In the genomic region with DNA sequence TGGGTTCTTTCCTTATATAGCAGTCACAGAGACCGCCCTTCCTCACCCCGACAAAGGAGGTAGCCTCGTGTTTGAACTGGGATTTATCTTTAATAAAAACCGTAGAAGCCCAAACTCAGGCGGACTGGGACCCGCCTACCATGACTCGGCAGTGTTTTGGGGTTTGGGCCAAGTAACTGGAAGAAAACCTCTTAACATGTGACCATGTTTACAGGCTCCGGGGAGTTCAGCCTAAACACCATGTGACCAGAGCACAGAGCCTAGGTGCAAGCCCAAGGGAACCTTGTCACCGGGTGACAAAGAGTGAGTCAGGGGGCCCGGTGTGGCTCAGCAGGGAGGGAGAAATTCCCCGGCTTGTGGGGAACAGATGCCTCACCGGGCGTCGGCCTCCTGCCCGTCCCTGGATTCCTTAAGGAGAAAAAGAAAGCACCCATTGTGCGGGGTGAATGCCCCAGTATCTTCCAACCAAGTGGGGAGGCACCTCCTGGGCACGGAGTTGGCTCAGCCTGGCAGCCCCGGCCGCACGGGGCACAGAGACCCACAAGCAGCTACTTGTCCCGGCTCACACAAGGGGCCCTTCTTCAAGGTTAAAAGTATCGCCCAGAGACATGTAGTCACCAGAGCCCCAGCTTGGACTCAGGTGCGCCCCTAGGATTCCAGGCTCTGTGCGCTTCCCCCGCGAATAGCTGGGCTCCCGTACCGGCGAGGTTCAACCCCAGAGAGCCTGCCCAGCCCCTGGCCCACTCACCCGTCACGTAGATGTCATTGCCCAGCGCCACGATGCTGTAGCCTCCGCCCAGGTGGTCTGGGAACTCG, we compare ENCODE assay signal across 8 cellular contexts. TPM values are rescaled to one million over a fixed set of nuclear protein-coding genes. Genes with fewer than 3 reads are reported as not detected.
A peak's percentile ranks its signal among the peaks of the same experiment; 100 is the strongest.
DNase-seq lines count a peak whose midpoint lies in the region; ATAC-seq, FAIRE-seq and TF ChIP-seq lines count a peak whose summit lies in the region.

No MANE protein-coding gene starts in this region.

- TF ChIP-seq POLR2A in K562 (conservative IDR thresholded peaks at IDR 0.05) (peak; percentile 61; the same call in 1 of the 2 replicates), sigmoid colon (IDR thresholded peaks at IDR 0.05) (peak; percentile 35 to 56)

- H3K9me3 ChIP-seq in K562 (replicated peaks; ENCODE audit: control insufficient read depth, insufficient read depth, low read depth, low read length) (no peaks in the 10 kb centered on the region), iPS DF 6.9 (ENCODE audit: control insufficient read depth, insufficient read depth, low read length) (no peaks in the 10 kb centered on the region), sigmoid colon (no peaks in the 10 kb centered on the region)

- DNase-seq in AG08396 (ENCODE audit: low spot score) (peak; percentile 94), KBM-7 (peak; percentile 70), UCSD-AML1 (lab: John Stamatoyannopoulos, UW; ENCODE audit: unreplicated experiment) (peak; percentile 62), K562 (ENCODE audit: extremely low read depth in 1 of 4, low spot score in 3 of 4) (peak; percentile 66 to 97 (median 78)), iPS DF 6.9 (ENCODE audit: low read depth, low spot score) (no peak), sigmoid colon (peak; percentile 94)

- H3K36me3 ChIP-seq in K562 (ENCODE audit: control insufficient read depth, insufficient read depth, low read length): peaks cover 44% of the 10 kb centered on the region
- H3K36me3 ChIP-seq in iPS DF 6.9 (ENCODE audit: control insufficient read depth, insufficient read depth, low read length): peaks cover 18% of the 10 kb centered on the region
- H3K36me3 ChIP-seq in sigmoid colon: peaks cover 14 to 33% (median 28%) of the 10 kb centered on the region in 4 donors

- under 1% methylated on average over 35 of the region's 35 CpGs for WGBS in K562 (ENCODE audit: insufficient coverage, low coverage, missing lambda C conversion rate)
- WGBS in iPS DF 6.9 (ENCODE audit: insufficient coverage, insufficient read length): no CpG with 5 or more reads among the region's 35 CpGs
- WGBS in sigmoid colon, 2 donors: 0% methylated on average over 35 of the region's 35 CpGs

- peak; percentile 31 for ATAC-seq in GM19035 (IDR thresholded peaks at IDR 0.05; ENCODE audit: unreplicated experiment)
- peak; percentile 70 for ATAC-seq in K562
- ATAC-seq in HG03469 (IDR thresholded peaks at IDR 0.05; ENCODE audit: unreplicated experiment): no peak

- in situ Hi-C loops in KBM-7 (cut with MboI; ENCODE audit: low pct_unique_long_range_greater_than_20kb, low sequenced_read_pairs): no loop called here
- in situ Hi-C loops in K562 (cut with MboI): no loop called here

- H3K27me3 ChIP-seq in K562 (ENCODE audit: control insufficient read depth in 2 of 2, insufficient read depth in 2 of 2, low read length in 2 of 2): no peaks in the 10 kb centered on the region
- no peaks in the 10 kb centered on the region for H3K27me3 ChIP-seq in iPS DF 6.9 (ENCODE audit: control insufficient read depth, insufficient read depth, low read length)
- H3K27me3 ChIP-seq in sigmoid colon: no peaks in the 10 kb centered on the region

- peaks cover 62% of the 10 kb centered on the region for H3K79me2 ChIP-seq in K562 (ENCODE audit: control insufficient read depth, insufficient read depth, low read length)

- POLR2A ChIA-PET in K562 (lab: Yijun Ruan, JAX): interaction anchor here (0.6 to 10.7 kb wide), 21 partner anchors 8 to 406 kb away, joined by 3 to 221 read pairs (median 4); partner anchors contain the start of genes PHF13 and ZBTB48

- peaks cover 23% of the 10 kb centered on the region for H3K9me1 ChIP-seq in K562 (ENCODE audit: control insufficient read depth, insufficient read depth, low read length)

- H2AFZ ChIP-seq in K562 (ENCODE audit: low read depth, low read length): peak overlapping the region; percentile 83

- peaks cover 38 to 68% of the 10 kb centered on the region in 2 experiments for H3K4me1 ChIP-seq in K562 (replicated peaks in 1 of 2; ENCODE audit: control insufficient read depth in 2 of 2, insufficient read depth in 2 of 2, low read length in 2 of 2)
- no peaks in the 10 kb centered on the region for H3K4me1 ChIP-seq in iPS DF 6.9 (ENCODE audit: control insufficient read depth, insufficient read depth, low read length)
- H3K4me1 ChIP-seq in sigmoid colon: peaks cover 0 to 71% (median 66%) of the 10 kb centered on the region in 4 donors

- H3K4me2 ChIP-seq in K562 (ENCODE audit: insufficient read depth, low read length): peak overlapping the region; percentile 99

- TF ChIP-seq RAD21 in K562 (CRISPR knock-in tag; conservative IDR thresholded peaks at IDR 0.05 in 1 of 2, IDR thresholded peaks at IDR 0.05 in 1 of 2): no peak

- CTCF ChIA-PET in K562 (lab: Yijun Ruan, JAX; ENCODE audit: low intra/inter-chr PET ratio): interaction anchor here (0.5 kb wide), 1 partner anchor 47 kb away, joined by 3 read pairs; the partner anchor contains the start of gene NOL9

- peak overlapping the region; percentile 93 to 100 for H3K9ac ChIP-seq in K562 (ENCODE audit: insufficient read depth in 1 of 2, low read depth in 2 of 2, low read length in 2 of 2)

- peak; percentile 99 for FAIRE-seq in K562 (lab: Jason Lieb, UNC)

- no TSS peak for BruUV-seq in K562 (replicated peaks; lab: Mats Ljungman, UMichigan)

- H4K20me1 ChIP-seq in K562 (replicated peaks; ENCODE audit: control insufficient read depth, insufficient read depth, low read length): peaks cover 48% of the 10 kb centered on the region

- TF ChIP-seq CTCF in K562 (IDR thresholded peaks at IDR 0.05 in 2 of 3, conservative IDR thresholded peaks at IDR 0.05 in 1 of 3; ENCODE audit: insufficient read depth in 2 of 3, low read depth in 1 of 3, low read length in 3 of 3) (0 out of 6 replicates have a peak, but pooled peaks of 1 of the 3 experiments have one; percentile 21), sigmoid colon (IDR thresholded peaks at IDR 0.05) (no peak)

- peak overlapping the region; percentile 99 for H3K27ac ChIP-seq in K562 (ENCODE audit: extremely low read depth, low read depth, low read length)
- H3K27ac ChIP-seq in iPS DF 6.9 (ENCODE audit: low read length): no peak overlapping the region
- H3K27ac ChIP-seq in sigmoid colon: peak overlapping the region; percentile 97 to 99 (median 98)

- intact Hi-C loops in K562 (cut with micrococcal nuclease) (loop anchor here (1.0 to 2.0 kb wide), 3 partner anchors 12 to 47 kb away; partner anchors contain the start of genes NOL9 and PHF13), sigmoid colon (cut with DNase I) (loop anchor here (2.0 kb wide), 1 partner anchor 20 kb away; no protein-coding TSS in a partner anchor)

- TF ChIP-seq EP300 in K562 (IDR thresholded peaks at IDR 0.05; ENCODE audit: low read length): peak; percentile 66; the same call in 1 of the 2 replicates
- TF ChIP-seq EP300 in sigmoid colon (IDR thresholded peaks at IDR 0.05): peak in 1 of 4 donors; percentile 64

- peak overlapping the region; percentile 89 for H3K4me3 ChIP-seq in K562
- peak overlapping the region; percentile 75 for H3K4me3 ChIP-seq in iPS DF 6.9 (ENCODE audit: low read length)
- peak overlapping the region; percentile 77 to 96 (median 89) for H3K4me3 ChIP-seq in sigmoid colon

RNA-seq across cellular contexts. Expression of gene KLHL21, which starts 1.4 kb away (rescaled TPM):
- 34.6 and 104 TPM in 2 replicates for total RNA-seq in K562 (2011; cell fraction: chromatin; rRNA removed; ENCODE audit: low replicate concordance)
- 89.4 and 101 TPM in 2 replicates for total RNA-seq in K562 (2011; cell fraction: nucleolus; rRNA removed)
- 53.5 and 55.7 TPM in 2 replicates for total RNA-seq in K562 (2011; cell fraction: nucleoplasm; rRNA removed)
- total RNA-seq in K562 (2014; rRNA removed) (26.4 and 32.3 TPM in 2 replicates), K562 (2014; rRNA removed; fragmentation: Illumina TruSeq; extraction: Trizol) (10.0 and 12.6 TPM in 2 replicates), K562 (2015; rRNA removed; fragmentation: Illumina TruSeq; extraction: Trizol) (22.4 and 23.6 TPM in 2 replicates), K562 (2021) (39.6 and 42.1 TPM in 2 replicates), sigmoid colon (10 to 100 TPM; 54.0 to 83.6 (median 73.2) TPM)
- polyA plus RNA-seq in K562 (2011; rRNA removed) (11.0 and 14.9 TPM in 2 replicates), K562 (2014; fragmentation: Illumina TruSeq; extraction: Trizol) (17.5 and 24.2 TPM in 2 replicates), K562 (2014; fragmentation: Nextera tagmentation; extraction: Ambion mirVana) (1 to 10 TPM; 2.1 to 2.2 TPM), K562 (2014; rRNA removed) (21.0 and 22.2 TPM in 2 replicates), sigmoid colon (10 to 100 TPM in 1 of 3 donors, 1 to 10 TPM in 2; 4.8 to 12.0 (median 5.1) TPM)
- 17.3 and 24.4 TPM in 2 replicates for polyA plus RNA-seq in K562 (2011; cell fraction: cytosol; rRNA removed)
- polyA plus RNA-seq in K562 (2011; cell fraction: nucleus; rRNA removed): 28.7 and 48.0 TPM in 2 replicates
- 37.5 and 39.1 TPM in 2 replicates for polyA plus RNA-seq in K562 (2012)
- 14.0 and 18.0 TPM in 2 replicates for polyA minus RNA-seq in K562 (2011; rRNA and poly(A)+ RNA removed)
- polyA minus RNA-seq in K562 (2011; cell fraction: cytosol; rRNA and poly(A)+ RNA removed): 21.5 and 32.0 TPM in 2 replicates
- polyA minus RNA-seq in K562 (2011; cell fraction: nucleus; rRNA and poly(A)+ RNA removed): 22.6 and 27.8 TPM in 2 replicates

RNA-seq across cellular contexts. Expression of gene PHF13, which starts 12.3 kb away (rescaled TPM):
- 29.6 and 40.5 TPM in 2 replicates for total RNA-seq in K562 (2011; cell fraction: chromatin; rRNA removed; ENCODE audit: low replicate concordance)
- total RNA-seq in K562 (2011; cell fraction: nucleolus; rRNA removed): 22.5 and 27.3 TPM in 2 replicates
- total RNA-seq in K562 (2011; cell fraction: nucleoplasm; rRNA removed): 22.7 and 26.4 TPM in 2 replicates
- total RNA-seq in K562 (2014; rRNA removed): 12.6 and 13.8 TPM in 2 replicates
- 11.7 and 12.6 TPM in 2 replicates for total RNA-seq in K562 (2014; rRNA removed; fragmentation: Illumina TruSeq; extraction: Trizol)
- total RNA-seq in K562 (2015; rRNA removed; fragmentation: Illumina TruSeq; extraction: Trizol): 9.8 and 10.3 TPM in 2 replicates
- total RNA-seq in K562 (2021): 30.2 and 36.1 TPM in 2 replicates
- polyA plus RNA-seq in K562 (2011; rRNA removed): 8.8 and 9.6 TPM in 2 replicates
- 6.1 and 6.2 TPM in 2 replicates for polyA plus RNA-seq in K562 (2011; cell fraction: cytosol; rRNA removed)
- 20.7 and 23.9 TPM in 2 replicates for polyA plus RNA-seq in K562 (2011; cell fraction: nucleus; rRNA removed)
- 15.6 and 27.8 TPM in 2 replicates for polyA plus RNA-seq in K562 (2012)
- 17.9 and 21.5 TPM in 2 replicates for polyA plus RNA-seq in K562 (2014; fragmentation: Illumina TruSeq; extraction: Trizol)
- 1 to 10 TPM; 1.8 TPM for polyA plus RNA-seq in K562 (2014; fragmentation: Nextera tagmentation; extraction: Ambion mirVana)
- polyA plus RNA-seq in K562 (2014; rRNA removed): 13.2 and 13.3 TPM in 2 replicates
- polyA minus RNA-seq in K562 (2011; rRNA and poly(A)+ RNA removed): 7.5 and 7.7 TPM in 2 replicates
- polyA minus RNA-seq in K562 (2011; cell fraction: cytosol; rRNA and poly(A)+ RNA removed): 7.8 and 9.4 TPM in 2 replicates
- polyA minus RNA-seq in K562 (2011; cell fraction: nucleus; rRNA and poly(A)+ RNA removed): 4.3 and 6.3 TPM in 2 replicates
- total RNA-seq in sigmoid colon: 10 to 100 TPM; 12.5 to 19.4 (median 15.9) TPM
- 1 to 10 TPM; 3.9 to 6.7 (median 4.2) TPM for polyA plus RNA-seq in sigmoid colon

RNA-seq across cellular contexts. Expression of gene ZBTB48, which starts 21.5 kb away (rescaled TPM):
- total RNA-seq in K562 (2011; cell fraction: chromatin; rRNA removed; ENCODE audit: low replicate concordance): 73.9 and 235 TPM in 2 replicates
- total RNA-seq in K562 (2011; cell fraction: nucleolus; rRNA removed): 195 and 197 TPM in 2 replicates
- 94.0 and 120 TPM in 2 replicates for total RNA-seq in K562 (2011; cell fraction: nucleoplasm; rRNA removed)
- 42.4 and 52.4 TPM in 2 replicates for total RNA-seq in K562 (2014; rRNA removed)
- 17.2 and 19.8 TPM in 2 replicates for total RNA-seq in K562 (2014; rRNA removed; fragmentation: Illumina TruSeq; extraction: Trizol)
- 44.5 and 55.4 TPM in 2 replicates for total RNA-seq in K562 (2015; rRNA removed; fragmentation: Illumina TruSeq; extraction: Trizol)
- total RNA-seq in K562 (2021): 52.9 and 55.3 TPM in 2 replicates
- polyA plus RNA-seq in K562 (2011; rRNA removed): 29.5 and 57.2 TPM in 2 replicates
- 50.1 and 59.3 TPM in 2 replicates for polyA plus RNA-seq in K562 (2011; cell fraction: cytosol; rRNA removed)
- 124 and 137 TPM in 2 replicates for polyA plus RNA-seq in K562 (2011; cell fraction: nucleus; rRNA removed)
- polyA plus RNA-seq in K562 (2012): 45.7 and 62.8 TPM in 2 replicates
- 24.9 and 40.6 TPM in 2 replicates for polyA plus RNA-seq in K562 (2014; fragmentation: Illumina TruSeq; extraction: Trizol)
- 1 to 10 TPM; 1.9 to 7.4 TPM for polyA plus RNA-seq in K562 (2014; fragmentation: Nextera tagmentation; extraction: Ambion mirVana)
- 50.9 and 66.9 TPM in 2 replicates for polyA plus RNA-seq in K562 (2014; rRNA removed)
- 28.0 and 28.3 TPM in 2 replicates for polyA minus RNA-seq in K562 (2011; rRNA and poly(A)+ RNA removed)
- polyA minus RNA-seq in K562 (2011; cell fraction: cytosol; rRNA and poly(A)+ RNA removed): 31.8 and 39.4 TPM in 2 replicates
- 52.8 and 74.0 TPM in 2 replicates for polyA minus RNA-seq in K562 (2011; cell fraction: nucleus; rRNA and poly(A)+ RNA removed)
- total RNA-seq in sigmoid colon: 10 to 100 TPM; 14.4 to 26.8 (median 16.3) TPM
- 10 to 100 TPM; 15.0 to 31.3 (median 23.4) TPM for polyA plus RNA-seq in sigmoid colon

RNA-seq across cellular contexts. Expression of gene THAP3, which starts 23.4 kb away (rescaled TPM):
- 24.8 and 79.9 TPM in 2 replicates for total RNA-seq in K562 (2011; cell fraction: chromatin; rRNA removed; ENCODE audit: low replicate concordance)
- 69.4 and 79.1 TPM in 2 replicates for total RNA-seq in K562 (2011; cell fraction: nucleolus; rRNA removed)
- total RNA-seq in K562 (2011; cell fraction: nucleoplasm; rRNA removed): 43.9 and 44.6 TPM in 2 replicates
- total RNA-seq in K562 (2014; rRNA removed) (31.2 and 37.6 TPM in 2 replicates), K562 (2014; rRNA removed; fragmentation: Illumina TruSeq; extraction: Trizol) (7.4 and 9.5 TPM in 2 replicates), K562 (2015; rRNA removed; fragmentation: Illumina TruSeq; extraction: Trizol) (23.3 and 24.4 TPM in 2 replicates), K562 (2021) (18.2 and 22.1 TPM in 2 replicates), sigmoid colon (10 to 100 TPM; 22.7 to 30.6 (median 26.6) TPM)
- polyA plus RNA-seq in K562 (2011; rRNA removed) (12.7 and 18.9 TPM in 2 replicates), K562 (2014; fragmentation: Illumina TruSeq; extraction: Trizol) (20.0 and 23.0 TPM in 2 replicates), K562 (2014; fragmentation: Nextera tagmentation; extraction: Ambion mirVana) (1 to 10 TPM; 1.9 to 7.0 TPM), K562 (2014; rRNA removed) (28.1 and 29.3 TPM in 2 replicates), sigmoid colon (10 to 100 TPM; 12.6 to 20.5 (median 15.3) TPM)
- 16.2 and 22.5 TPM in 2 replicates for polyA plus RNA-seq in K562 (2011; cell fraction: cytosol; rRNA removed)
- 26.7 and 33.4 TPM in 2 replicates for polyA plus RNA-seq in K562 (2011; cell fraction: nucleus; rRNA removed)
- 15.1 and 24.7 TPM in 2 replicates for polyA plus RNA-seq in K562 (2012)
- polyA minus RNA-seq in K562 (2011; rRNA and poly(A)+ RNA removed): 9.4 and 10.5 TPM in 2 replicates
- 8.3 and 12.0 TPM in 2 replicates for polyA minus RNA-seq in K562 (2011; cell fraction: cytosol; rRNA and poly(A)+ RNA removed)
- 15.3 and 21.4 TPM in 2 replicates for polyA minus RNA-seq in K562 (2011; cell fraction: nucleus; rRNA and poly(A)+ RNA removed)

RNA-seq across cellular contexts. Expression of gene TAS1R1, which starts 46.1 kb away (rescaled TPM):
- total RNA-seq in K562 (2011; cell fraction: chromatin; rRNA removed; ENCODE audit: low replicate concordance): 0.28 and 0.44 TPM in 2 replicates
- 0.39 TPM in 1 of 2 replicates, not detected in the other for total RNA-seq in K562 (2011; cell fraction: nucleolus; rRNA removed)
- total RNA-seq in K562 (2011; cell fraction: nucleoplasm; rRNA removed): 0.15 TPM in 1 of 2 replicates, not detected in the other
- total RNA-seq in K562 (2014; rRNA removed): not detected in 2 replicates
- total RNA-seq in K562 (2014; rRNA removed; fragmentation: Illumina TruSeq; extraction: Trizol): not detected in 2 replicates
- total RNA-seq in K562 (2015; rRNA removed; fragmentation: Illumina TruSeq; extraction: Trizol): not detected in 2 replicates
- not detected in 2 replicates for total RNA-seq in K562 (2021)
- polyA plus RNA-seq in K562 (2011; rRNA removed): 0.04 and 0.06 TPM in 2 replicates
- polyA plus RNA-seq in K562 (2011; cell fraction: cytosol; rRNA removed): 0.01 and 0.04 TPM in 2 replicates
- 0.06 TPM in 1 of 2 replicates, not detected in the other for polyA plus RNA-seq in K562 (2011; cell fraction: nucleus; rRNA removed)
- polyA plus RNA-seq in K562 (2012): 0.07 and 0.12 TPM in 2 replicates
- not detected in 2 replicates for polyA plus RNA-seq in K562 (2014; fragmentation: Illumina TruSeq; extraction: Trizol)
- not detected for polyA plus RNA-seq in K562 (2014; fragmentation: Nextera tagmentation; extraction: Ambion mirVana)
- not detected in 2 replicates for polyA plus RNA-seq in K562 (2014; rRNA removed)
- polyA minus RNA-seq in K562 (2011; rRNA and poly(A)+ RNA removed): 0.11 TPM in 1 of 2 replicates, not detected in the other
- polyA minus RNA-seq in K562 (2011; cell fraction: cytosol; rRNA and poly(A)+ RNA removed): not detected in 2 replicates
- polyA minus RNA-seq in K562 (2011; cell fraction: nucleus; rRNA and poly(A)+ RNA removed): not detected in 2 replicates
- under 1 TPM in 1 of 4 donors, not detected in 3; 0.36 TPM for total RNA-seq in sigmoid colon
- polyA plus RNA-seq in sigmoid colon: under 1 TPM in 1 of 3 donors, not detected in 2; 0.10 TPM
